10 cellular contexts compared by ENCODE assay signal in genomic region chr9:36471359-36471758, GRCh38.
DNase-seq lines count a peak whose midpoint lies in the region; ATAC-seq and TF ChIP-seq lines count a peak whose summit lies in the region.
"Had no signal": no experiment of that assay in that cellular context is flagged by ENCODE, and none has a peak within 500 bp of the region (broad histone marks: within the 10 kb centered on the region; RNA-seq: fewer than 3 reads in every experiment).

No MANE protein-coding gene starts in this region.

- peak overlapping the region; percentile 56 for H3K4me2 ChIP-seq in Loucy (ENCODE audit: low read depth, low read length, poor library complexity, severe bottlenecking)

- no peak overlapping the region for H2AFZ ChIP-seq in Loucy (ENCODE audit: low read length)

- H3K9me3 ChIP-seq in Loucy (ENCODE audit: insufficient read depth, low read depth, low read length), result no peaks in the 10 kb centered on the region
- no peaks in the 10 kb centered on the region for H3K9me3 ChIP-seq in BE2C

- no peaks in the 10 kb centered on the region for H3K9me3 Mint-ChIP-seq in natural killer cell treated with Interleukin-12 subunit alpha and Interleukin-12 subunit beta and Interleukin-15 and Interleukin-18, amount 100 ng/mL, for 72 hours

- peaks cover 14% of the 10 kb centered on the region for H3K4me1 ChIP-seq in Loucy (ENCODE audit: insufficient read depth, low read length, poor library complexity, severe bottlenecking)
- H3K4me1 ChIP-seq in BE2C, result no peaks in the 10 kb centered on the region

- peak overlapping the region; percentile 89 to 91 for H3K27ac Mint-ChIP-seq in natural killer cell treated with Interleukin-12 subunit alpha and Interleukin-12 subunit beta and Interleukin-15 and Interleukin-18, amount 100 ng/mL, for 72 hours

- no peaks in the 10 kb centered on the region for H3K36me3 Mint-ChIP-seq in natural killer cell treated with Interleukin-12 subunit alpha and Interleukin-12 subunit beta and Interleukin-15 and Interleukin-18, amount 100 ng/mL, for 72 hours

- TF ChIP-seq CTCF in AG10803 (conservative IDR thresholded peaks at IDR 0.05; ENCODE audit: low read length), result no peak
- no peak for TF ChIP-seq CTCF in Loucy (conservative IDR thresholded peaks at IDR 0.05; ENCODE audit: low read length)
- no peak for TF ChIP-seq CTCF in coronary artery (IDR thresholded peaks at IDR 0.05)
- no peak for TF ChIP-seq CTCF in BE2C (IDR thresholded peaks at IDR 0.05; ENCODE audit: low read depth, low read length)

- H3K27ac ChIP-seq in coronary artery, result peak overlapping the region; percentile 59 to 62

- H4K20me1 ChIP-seq in Loucy (ENCODE audit: insufficient read depth, low read length, poor library complexity, severe bottlenecking), result no peaks in the 10 kb centered on the region

- H3K27me3 ChIP-seq in Loucy (ENCODE audit: insufficient read depth, low read length, poor library complexity, severe bottlenecking), result no peaks in the 10 kb centered on the region
- H3K27me3 ChIP-seq in BE2C, result no peaks in the 10 kb centered on the region

- no peak for DNase-seq in AG10803 (ENCODE audit: low read depth)
- no peak for DNase-seq in coronary artery (ENCODE audit: low spot score)
- DNase-seq in natural killer cell treated with Interleukin-12 subunit alpha and Interleukin-12 subunit beta and Interleukin-15 and Interleukin-18, amount 100 ng/mL, for 72 hours (ENCODE audit: low spot score), result no peak
- DNase-seq in dedifferentiated amniotic fluid mesenchymal stem cell (ENCODE audit: extremely low spot score), result no peak
- no peak for DNase-seq in activated CD4-positive, CD25-positive, alpha-beta regulatory T cell treated with anti-CD3 and anti-CD28 coated beads, Interleukin-2, amount 50 U/mL, for 72 hours
- DNase-seq in BE2C, result no peak
- no peak for DNase-seq in NCI-H1092 treated with DMSO at 0.1 percent for 48 hours (lab: John Stamatoyannopoulos, UW)
- DNase-seq: DMS 273 treated with DMSO at 0.1 percent for 48 hours, NCI-H510A had no signal

- no peaks in the 10 kb centered on the region for H3K27me3 Mint-ChIP-seq in natural killer cell treated with Interleukin-12 subunit alpha and Interleukin-12 subunit beta and Interleukin-15 and Interleukin-18, amount 100 ng/mL, for 72 hours

- H3K9me2 ChIP-seq in Loucy (replicated peaks; ENCODE audit: low read depth, low read length), result no peaks in the 10 kb centered on the region

- H3K9ac ChIP-seq in Loucy (ENCODE audit: low read depth, low read length, poor library complexity, severe bottlenecking), result peak overlapping the region; percentile 19

- H3K4me3 ChIP-seq in AG10803 (ENCODE audit: low read length) (peak overlapping the region; percentile 58), Loucy (ENCODE audit: low read length, poor library complexity, severe bottlenecking) (peak overlapping the region; percentile 33), coronary artery (peak overlapping the region; percentile 62), BE2C (ENCODE audit: low read depth, low read length) (no peak overlapping the region)

- H3K36me3 ChIP-seq in Loucy (ENCODE audit: insufficient read depth, low read length) (no peaks in the 10 kb centered on the region), BE2C (no peaks in the 10 kb centered on the region)

- H3K4me3 Mint-ChIP-seq in natural killer cell treated with Interleukin-12 subunit alpha and Interleukin-12 subunit beta and Interleukin-15 and Interleukin-18, amount 100 ng/mL, for 72 hours, result peak overlapping the region; percentile 91

- H3K79me2 ChIP-seq in Loucy (ENCODE audit: insufficient read depth, low read length), result peaks cover 56% of the 10 kb centered on the region

- no peak for ATAC-seq in natural killer cell treated with Interleukin-12 subunit alpha and Interleukin-12 subunit beta and Interleukin-15 and Interleukin-18, amount 100 ng/mL, for 72 hours

- no peaks in the 10 kb centered on the region for H3F3A ChIP-seq in Loucy (ENCODE audit: low read depth)

- H3K4me1 Mint-ChIP-seq in natural killer cell treated with Interleukin-12 subunit alpha and Interleukin-12 subunit beta and Interleukin-15 and Interleukin-18, amount 100 ng/mL, for 72 hours (ENCODE audit: low read depth in 2 of 2), result peaks cover 18 to 25% of the 10 kb centered on the region in 2 donors
